Comparison of ENCODE assay signal across 8 cellular contexts in genomic region chr2:98465456-98466201, GRCh38. TPM values are rescaled to one million over a fixed set of nuclear protein-coding genes. Genes with fewer than 3 reads are reported as not detected.
DNase-seq lines count a peak whose midpoint lies in the region; ATAC-seq and TF ChIP-seq lines count a peak whose summit lies in the region.

No MANE protein-coding gene starts in this region.

- no peaks in the 10 kb centered on the region for H3K36me3 ChIP-seq in gastrocnemius medialis

- H3K27ac ChIP-seq in gastrocnemius medialis, result peak overlapping the region; percentile 22 to 60 (median 47)

- intact Hi-C loops in gastrocnemius medialis (cut with DNase I; ENCODE audit: low total_unique reads), result no loop called here

- no peak for TF ChIP-seq POLR2A in gastrocnemius medialis (IDR thresholded peaks at IDR 0.05)

- H3K9me3 ChIP-seq in gastrocnemius medialis, result no peaks in the 10 kb centered on the region

- peaks cover 14 to 31% of the 10 kb centered on the region in 2 donors for H3K4me1 ChIP-seq in gastrocnemius medialis

- no peaks in the 10 kb centered on the region for H3K27me3 ChIP-seq in gastrocnemius medialis

- DNase-seq in NCI-H82 (lab: John Stamatoyannopoulos, UW), result peak; percentile 97
- DNase-seq in activated CD8-positive, alpha-beta memory T cell treated with anti-CD3 and anti-CD28 coated beads, Interleukin-2, amount 50 U/mL, for 4 hours, result peak; percentile 69
- DNase-seq in fibroblast of the conjunctiva (ENCODE audit: low read depth), result peak; percentile 36
- peak in 1 of 2 donors; percentile 50 for DNase-seq in gastrocnemius medialis
- DNase-seq in epidermal melanocyte (ENCODE audit: insufficient read length, low spot score), result no peak
- DNase-seq in middle frontal gyrus (ENCODE audit: extremely low spot score, low spot score), result no peak

- TF ChIP-seq CTCF in gastrocnemius medialis (IDR thresholded peaks at IDR 0.05 in 4 of 5, conservative IDR thresholded peaks at IDR 0.05 in 1 of 5), result no peak

- in situ Hi-C loops in gastrocnemius medialis (cut with MboI; ENCODE audit: low sequenced_read_pairs in 4 of 4), result no loop called here

- H3K4me3 ChIP-seq in gastrocnemius medialis, result no peak overlapping the region

- ATAC-seq in GM18861 (IDR thresholded peaks at IDR 0.05; ENCODE audit: unreplicated experiment) (peak; percentile 23), HG03342 (IDR thresholded peaks at IDR 0.05; ENCODE audit: unreplicated experiment) (peak; percentile 23), gastrocnemius medialis (no peak)

RNA-seq across cellular contexts. Expression of gene INPP4A, which starts 21.0 kb away (rescaled TPM):
- total RNA-seq in gastrocnemius medialis, result 10 to 100 TPM in 3 of 4 donors, 1 to 10 TPM in 1; 9.8 to 19.6 (median 16.0) TPM

Comparison
In these comparisons a context has a peak if more than half of its experiments do, and no peak if none do; other contexts are left out.
1. ATAC-seq: peak in GM18861 (single experiment) and HG03342 (single experiment); none in gastrocnemius medialis (0 of 2).
2. DNase-seq: peak in NCI-H82 (single experiment), activated CD8-positive, alpha-beta memory T cell treated with anti-CD3 and anti-CD28 coated beads, Interleukin-2, amount 50 U/mL, for 4 hours (single experiment) and fibroblast of the conjunctiva (single experiment); none in epidermal melanocyte (single experiment) and middle frontal gyrus (single experiment).